25 cellular contexts compared by ENCODE assay signal in genomic region chr22:48227341-48228018, GRCh38.
"Had no signal": no experiment of that assay in that cellular context is flagged by ENCODE, and none has a peak within 500 bp of the region (broad histone marks: within the 10 kb centered on the region; RNA-seq: fewer than 3 reads in every experiment).

No MANE protein-coding gene starts in this region.

- H3K4me1 Mint-ChIP-seq: activated CD4-positive, alpha-beta memory T cell treated with anti-CD3 and anti-CD28 coated beads, Interleukin-2, amount 10 ng/mL, durations not matched to agents 7 days and 5 days; activated CD4-positive, alpha-beta T cell treated with anti-CD3 and anti-CD28 coated beads, Interleukin-2, amount 10 ng/mL, durations not matched to agents 7 days and 5 days; activated naive CD4-positive, alpha-beta T cell treated with anti-CD3 and anti-CD28 coated beads, Interleukin-2, amount 50 U/mL, for 24 hours had no signal

- H3K4me3 ChIP-seq: ascending aorta, body of pancreas, MG63 had no signal

- H3K27me3 ChIP-seq: ascending aorta, body of pancreas, MG63 had no signal

- H3K27ac Mint-ChIP-seq: activated CD4-positive, alpha-beta memory T cell treated with anti-CD3 and anti-CD28 coated beads, Interleukin-2, amount 10 ng/mL, durations not matched to agents 7 days and 5 days; activated CD4-positive, alpha-beta T cell treated with anti-CD3 and anti-CD28 coated beads, Interleukin-2, amount 10 ng/mL, durations not matched to agents 7 days and 5 days had no signal

- H3K9me3 Mint-ChIP-seq: activated CD4-positive, alpha-beta memory T cell treated with anti-CD3 and anti-CD28 coated beads, Interleukin-2, amount 10 ng/mL, durations not matched to agents 7 days and 5 days had no signal

- H3K4me1 ChIP-seq: ascending aorta, body of pancreas had no signal

- H3K27ac ChIP-seq: ascending aorta, body of pancreas, VCaP had no signal

- H3K9me3 ChIP-seq: ascending aorta, MG63 had no signal

- H3K4me3 Mint-ChIP-seq: activated CD4-positive, alpha-beta memory T cell treated with anti-CD3 and anti-CD28 coated beads, Interleukin-2, amount 10 ng/mL, durations not matched to agents 7 days and 5 days; activated CD4-positive, alpha-beta T cell treated with anti-CD3 and anti-CD28 coated beads, Interleukin-2, amount 10 ng/mL, durations not matched to agents 7 days and 5 days; activated naive CD4-positive, alpha-beta T cell treated with anti-CD3 and anti-CD28 coated beads, Interleukin-2, amount 50 U/mL, for 24 hours had no signal

- H3K36me3 ChIP-seq: ascending aorta, MG63 had no signal

- H3K36me3 Mint-ChIP-seq: activated naive CD4-positive, alpha-beta T cell treated with anti-CD3 and anti-CD28 coated beads, Interleukin-2, amount 50 U/mL, for 24 hours had no signal

- ATAC-seq: body of pancreas had no signal

- DNase-seq: activated CD4-positive, alpha-beta memory T cell treated with anti-CD3 and anti-CD28 coated beads, Interleukin-2, amount 10 ng/mL, durations not matched to agents 7 days and 5 days; activated CD4-positive, alpha-beta T cell treated with anti-CD3 and anti-CD28 coated beads, Interleukin-2, amount 10 ng/mL, durations not matched to agents 7 days and 5 days; activated CD4-positive, CD25-positive, alpha-beta regulatory T cell; activated CD8-positive, alpha-beta memory T cell treated with anti-CD3 and anti-CD28 coated beads, Interleukin-2, amount 50 U/mL, for 48 hours; activated effector memory CD4-positive, alpha-beta T cell treated with Interleukin-2 at 50 U/mL for 16 hours; activated naive CD4-positive, alpha-beta T cell; activated T-cell treated with anti-CD3 and anti-CD28 coated beads, Interleukin-2, amount 50 U/mL, for 1 hour; body of pancreas; MG63; MV-4-11; NCI-H1092 treated with DMSO at 0.1 percent for 48 hours; NCI-H1417 treated with DMSO at 0.1 percent for 48 hours; NCI-H1694; NCI-H2029; NCI-H2107; NCI-H2171 treated with DMSO at 0.1 percent for 48 hours; NCI-H345; NCI-H510A; NCI-H526 treated with DMSO at 0.1 percent for 48 hours; NCI-H82; SIG-M5; T-helper 2 cell had no signal

- H3K27me3 Mint-ChIP-seq: activated CD4-positive, alpha-beta memory T cell treated with anti-CD3 and anti-CD28 coated beads, Interleukin-2, amount 10 ng/mL, durations not matched to agents 7 days and 5 days; activated CD4-positive, alpha-beta T cell treated with anti-CD3 and anti-CD28 coated beads, Interleukin-2, amount 10 ng/mL, durations not matched to agents 7 days and 5 days had no signal
